Comparison of ENCODE assay signal across 18 cellular contexts in the genomic region with DNA sequence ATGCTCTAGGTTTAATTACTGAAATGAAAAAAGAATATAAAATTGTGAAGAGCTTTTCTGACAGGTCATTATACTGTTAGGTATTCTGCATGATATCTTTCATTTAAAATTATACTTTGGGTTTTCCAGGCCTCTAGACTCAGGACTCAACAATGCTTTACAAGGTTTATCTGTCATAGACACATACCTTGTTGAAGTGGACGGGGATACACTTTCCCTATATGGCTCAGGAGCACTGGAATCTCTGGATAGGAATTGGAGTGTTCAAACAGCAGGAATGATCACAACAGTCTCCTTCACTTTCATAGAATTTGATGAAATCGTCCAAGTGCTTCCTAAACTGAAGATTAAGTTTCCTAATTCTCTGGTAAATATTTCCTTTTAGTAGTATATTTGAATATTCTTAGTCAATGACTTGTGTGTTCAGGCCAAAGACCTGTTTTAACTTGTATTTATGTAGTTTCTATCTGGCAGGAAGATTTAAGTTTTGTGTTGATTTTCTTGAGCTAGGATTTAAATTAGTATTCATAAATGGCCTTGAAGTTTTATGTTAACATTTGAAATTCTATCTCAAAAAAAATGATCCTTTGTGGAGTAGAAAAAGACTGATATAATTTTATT.
"Had no signal": no experiment of that assay in that cellular context is flagged by ENCODE, and none has a peak within 500 bp of the region (broad histone marks: within the 10 kb centered on the region; RNA-seq: fewer than 3 reads in every experiment).

No MANE protein-coding gene starts in this region.

- ATAC-seq: naive thymus-derived CD4-positive, alpha-beta T cell; stimulated activated naive B cell treated with anti-CD40 and anti-IgM and Interleukin-4, amounts not matched to agents 10 μg/mL and 1 μg/mL and 100 μg/mL, for 72 hours had no signal

- H3K4me1 ChIP-seq: suprapubic skin had no signal

- H3K9me3 ChIP-seq: ovary, suprapubic skin, tibial artery had no signal

- H3K36me3 ChIP-seq: ovary, suprapubic skin, tibial artery had no signal

- H3K4me3 ChIP-seq: coronary artery, dorsolateral prefrontal cortex, ovary, suprapubic skin, tibial artery had no signal

- H3K27me3 ChIP-seq: dorsolateral prefrontal cortex, ovary, suprapubic skin, tibial artery had no signal

- H3K27ac ChIP-seq: coronary artery, dorsolateral prefrontal cortex, ovary, suprapubic skin, tibial artery had no signal

- DNase-seq: activated B cell treated with CpG ODN at 0.5 μM for 24 hours; activated CD8-positive, alpha-beta memory T cell treated with anti-CD3 and anti-CD28 coated beads for 24 hours; activated effector memory CD4-positive, alpha-beta T cell treated with Interleukin-2 at 50 U/mL for 16 hours; activated naive CD4-positive, alpha-beta T cell treated with Interleukin-2 at 50 U/mL for 16 hours; anterior cingulate cortex; cerebellar nuclear complex; dorsolateral prefrontal cortex; effector memory CD4-positive, alpha-beta T cell; midbrain; naive thymus-derived CD4-positive, alpha-beta T cell; ovary; stimulated activated CD4-positive, alpha-beta T cell treated with anti-CD3 and anti-CD28 coated beads, Interleukin-15, amount 100 ng/mL, for 24 hours; stimulated activated CD4-positive, alpha-beta T cell treated with anti-CD3 and anti-CD28 coated beads, Interleukin-2, amount 100 ng/mL, for 24 hours; stimulated activated naive B cell treated with anti-CD40 and anti-IgM and Interleukin-4, amounts not matched to agents 10 μg/mL and 1 μg/mL and 100 μg/mL, for 72 hours; T-helper 1 cell; tibial artery had no signal
